1 cellular context compared by ENCODE assay signal in genomic region chr6:35443341-35444030, GRCh38.
TF ChIP-seq lines count a peak whose summit lies in the region.

No MANE protein-coding gene starts in this region.

TF ChIP-seq in K562, 482 proteins besides CTCF, POLR2A, EP300 and RAD21 (continued from another document):
- TF ChIP-seq ZFP36 (IDR thresholded peaks at IDR 0.05; ENCODE audit: low read depth, low read length, partially characterized antibody) = peak; percentile 80
- no peak for TF ChIP-seq DDX20 (tag; IDR thresholded peaks at IDR 0.05; ENCODE audit: low read depth)
- peak; percentile 94 for TF ChIP-seq BCOR (IDR thresholded peaks at IDR 0.05)
